1 cellular context compared by ENCODE assay signal in genomic region chr10:92688927-92689662, GRCh38.
A peak's percentile ranks its signal among the peaks of the same experiment; 100 is the strongest.
TF ChIP-seq lines count a peak whose summit lies in the region.

No MANE protein-coding gene starts in this region.

TF ChIP-seq in HepG2, 621 proteins besides CTCF, POLR2A, EP300 and RAD21 (continued from another document and continues in another):
- TF ChIP-seq KIAA2018 (CRISPR knock-in tag; IDR thresholded peaks at IDR 0.05; ENCODE audit: borderline replicate concordance) (peak; percentile 78; the same call in 1 of the 2 replicates), ZSCAN9 (CRISPR knock-in tag; IDR thresholded peaks at IDR 0.05; ENCODE audit: borderline replicate concordance) (peak; percentile 82; the same call in 1 of the 2 replicates), BRD4 (CRISPR knock-in tag; IDR thresholded peaks at IDR 0.05) (no peak), TFDP1 (CRISPR knock-in tag; IDR thresholded peaks at IDR 0.05; ENCODE audit: borderline replicate concordance) (peak; percentile 64; the same call in 1 of the 2 replicates), ZNF704 (CRISPR knock-in tag; IDR thresholded peaks at IDR 0.05; ENCODE audit: borderline replicate concordance) (peak; percentile 51; the same call in 1 of the 2 replicates), TCF7L2 (IDR thresholded peaks at IDR 0.05; ENCODE audit: low read depth, low read length) (no peak), THAP8 (CRISPR knock-in tag; IDR thresholded peaks at IDR 0.05; ENCODE audit: borderline replicate concordance) (peak; percentile 77; the same call in 1 of the 2 replicates), ZNF124 (CRISPR knock-in tag; IDR thresholded peaks at IDR 0.05) (0 out of 2 replicates have a peak, but pooled peaks have one; percentile 35), TOPORS (CRISPR knock-in tag; IDR thresholded peaks at IDR 0.05) (0 out of 2 replicates have a peak, but pooled peaks have one; percentile 30), POGK (CRISPR knock-in tag; conservative IDR thresholded peaks at IDR 0.05) (peak; percentile 58; the same call in 1 of the 2 replicates), SOX5 (CRISPR knock-in tag; IDR thresholded peaks at IDR 0.05; ENCODE audit: borderline replicate concordance) (0 out of 2 replicates have a peak, but pooled peaks have one; percentile 33), ZFP91 (CRISPR knock-in tag; IDR thresholded peaks at IDR 0.05; ENCODE audit: borderline replicate concordance) (peak; percentile 61; the same call in 1 of the 2 replicates), FOXP4 (CRISPR knock-in tag; IDR thresholded peaks at IDR 0.05) (peak; percentile 28; the same call in 1 of the 2 replicates), MEIS2 (CRISPR knock-in tag; IDR thresholded peaks at IDR 0.05) (0 out of 2 replicates have a peak, but pooled peaks have one; percentile 16), KLF13 (CRISPR knock-in tag; IDR thresholded peaks at IDR 0.05) (0 out of 2 replicates have a peak, but pooled peaks have one; percentile 71), FOXJ3 (CRISPR knock-in tag; IDR thresholded peaks at IDR 0.05; ENCODE audit: borderline replicate concordance) (peak; percentile 26; the same call in 1 of the 2 replicates), HOXA3 (CRISPR knock-in tag; IDR thresholded peaks at IDR 0.05) (peak; percentile 33; the same call in 1 of the 2 replicates), NONO (IDR thresholded peaks at IDR 0.05) (no peak), NONO (CRISPR knock-in tag; conservative IDR thresholded peaks at IDR 0.05) (peak; percentile 52), MED8 (CRISPR knock-in tag; IDR thresholded peaks at IDR 0.05; ENCODE audit: insufficient replicate concordance) (peak; percentile 53), NFYC (CRISPR knock-in tag; IDR thresholded peaks at IDR 0.05) (peak; percentile 17; the same call in 1 of the 2 replicates), ZNF687 (CRISPR knock-in tag; IDR thresholded peaks at IDR 0.05) (peak; percentile 93), MXD3 (CRISPR knock-in tag; IDR thresholded peaks at IDR 0.05) (peak; percentile 31; the same call in 1 of the 2 replicates), NAIF1 (CRISPR knock-in tag; IDR thresholded peaks at IDR 0.05; ENCODE audit: borderline replicate concordance) (0 out of 2 replicates have a peak, but pooled peaks have one; percentile 73), HMGXB4 (CRISPR knock-in tag; IDR thresholded peaks at IDR 0.05; ENCODE audit: borderline replicate concordance in 1 of 2, low read depth in 1 of 2) (peak; percentile 66 to 94), SMAD3 (CRISPR knock-in tag; IDR thresholded peaks at IDR 0.05) (0 out of 2 replicates have a peak, but pooled peaks have one; percentile 15), TCF12 (IDR thresholded peaks at IDR 0.05) (no peak), TCF12 (CRISPR knock-in tag; IDR thresholded peaks at IDR 0.05) (peak; percentile 60; the same call in 1 of the 2 replicates), FOSL2 (CRISPR knock-in tag; IDR thresholded peaks at IDR 0.05) (peak; percentile 7; the same call in 1 of the 2 replicates)
